Comparison of ENCODE assay signal across 11 cellular contexts in genomic region chr1:43867946-43868740, GRCh38.
DNase-seq lines count a peak whose midpoint lies in the region; FAIRE-seq and TF ChIP-seq lines count a peak whose summit lies in the region.
"Had no signal": no experiment of that assay in that cellular context is flagged by ENCODE, and none has a peak within 500 bp of the region (broad histone marks: within the 10 kb centered on the region; RNA-seq: fewer than 3 reads in every experiment).

No MANE protein-coding gene starts in this region.

- H3K4me3 Mint-ChIP-seq in HFFc6, result no peak overlapping the region
- H3K4me3 Mint-ChIP-seq in activated CD4-positive, alpha-beta memory T cell treated with anti-CD3 and anti-CD28 coated beads for 36 hours, result no peak overlapping the region
- H3K4me3 Mint-ChIP-seq: dendritic cell treated with granulocyte-macrophage colony-stimulating factor and Interleukin-4, amounts not matched to agents 40 ng/mL and 50 ng/mL, for 4 days had no signal

- no peaks in the 10 kb centered on the region for H3K9me3 Mint-ChIP-seq in HFFc6
- no peaks in the 10 kb centered on the region for H3K9me3 Mint-ChIP-seq in activated CD4-positive, alpha-beta memory T cell treated with anti-CD3 and anti-CD28 coated beads for 36 hours
- H3K9me3 Mint-ChIP-seq: dendritic cell treated with granulocyte-macrophage colony-stimulating factor and Interleukin-4, amounts not matched to agents 40 ng/mL and 50 ng/mL, for 4 days had no signal

- H4K20me1 ChIP-seq in SK-N-SH (ENCODE audit: insufficient read depth), result peaks cover 7% of the 10 kb centered on the region; the same call in 1 of the 2 replicates

- no peak overlapping the region for H3K4me2 ChIP-seq in SK-N-SH

- H3K27me3 ChIP-seq in SK-N-SH (ENCODE audit: insufficient read depth), result no peaks in the 10 kb centered on the region
- H3K27me3 ChIP-seq in skeletal muscle tissue (ENCODE audit: control insufficient read depth in 3 of 3, insufficient read depth in 3 of 3, low read length in 3 of 3), result no peaks in the 10 kb centered on the region

- H3K36me3 ChIP-seq in SK-N-SH (replicated peaks in 1 of 2; ENCODE audit: control insufficient read depth in 1 of 2, insufficient read depth in 2 of 2, low read length in 1 of 2) (no peaks in the 10 kb centered on the region), skeletal muscle tissue (ENCODE audit: control insufficient read depth in 3 of 3, insufficient read depth in 3 of 3, low read length in 3 of 3) (peaks cover 0 to 2% (median 0%) of the 10 kb centered on the region in 3 donors)

- no peak overlapping the region for H3K9ac ChIP-seq in SK-N-SH
- peak overlapping the region in 1 of 3 donors; percentile 39 for H3K9ac ChIP-seq in skeletal muscle tissue (ENCODE audit: low read depth in 1 of 3, low read length in 3 of 3)
- H3K9ac ChIP-seq: parathyroid adenoma had no signal

- 33% methylated on average over 1 of the region's 2 CpGs for WGBS in SK-N-SH (ENCODE audit: low lambda C conversion rate)

- H3K27ac ChIP-seq in SK-N-SH (ENCODE audit: low read depth in 2 of 2, low read length in 1 of 2) (peak overlapping the region; percentile 14 to 31; a peak in 1 of 4 replicates), skeletal muscle tissue (ENCODE audit: low read depth, low read length) (peak overlapping the region; percentile 83)
- H3K27ac ChIP-seq: parathyroid adenoma had no signal

- no peak for TF ChIP-seq EP300 in SK-N-SH (IDR thresholded peaks at IDR 0.05; ENCODE audit: borderline replicate concordance in 1 of 2, low read depth in 1 of 2, low read length in 1 of 2)

- H3K27ac Mint-ChIP-seq in HFFc6, result no peak overlapping the region
- H3K27ac Mint-ChIP-seq in activated CD4-positive, alpha-beta memory T cell treated with anti-CD3 and anti-CD28 coated beads for 36 hours, result no peak overlapping the region
- H3K27ac Mint-ChIP-seq: dendritic cell treated with granulocyte-macrophage colony-stimulating factor and Interleukin-4, amounts not matched to agents 40 ng/mL and 50 ng/mL, for 4 days had no signal

- H3K9me3 ChIP-seq in SK-N-SH (no peaks in the 10 kb centered on the region), skeletal muscle tissue (ENCODE audit: control insufficient read depth in 3 of 3, low read length in 3 of 3) (no peaks in the 10 kb centered on the region)

- H3K36me3 Mint-ChIP-seq in HFFc6 (ENCODE audit: low read depth), result peaks cover 4% of the 10 kb centered on the region; the same call in 1 of the 2 replicates
- H3K36me3 Mint-ChIP-seq in activated CD4-positive, alpha-beta memory T cell treated with anti-CD3 and anti-CD28 coated beads for 36 hours, result no peaks in the 10 kb centered on the region

- in situ Hi-C loops in ACHN (cut with HindIII; ENCODE audit: low pct_ligation_motif_present, low pct_unique_long_range_greater_than_20kb, low sequenced_read_pairs), result no loop called here

- no peak for TF ChIP-seq RAD21 in SK-N-SH (IDR thresholded peaks at IDR 0.05; ENCODE audit: low read length)

- POLR2A ChIA-PET in SK-N-SH (lab: Yijun Ruan, JAX), result no interaction called here
- POLR2A ChIA-PET in activated CD4-positive, alpha-beta memory T cell treated with anti-CD3 and anti-CD28 coated beads for 36 hours (lab: Charles Lee), result no interaction called here

- H3K27me3 Mint-ChIP-seq in HFFc6 (ENCODE audit: insufficient read depth), result no peaks in the 10 kb centered on the region; the same call in 1 of the 2 replicates
- no peaks in the 10 kb centered on the region for H3K27me3 Mint-ChIP-seq in activated CD4-positive, alpha-beta memory T cell treated with anti-CD3 and anti-CD28 coated beads for 36 hours

- H3K79me2 ChIP-seq in SK-N-SH (ENCODE audit: insufficient read depth), result no peaks in the 10 kb centered on the region
- H3K79me2 ChIP-seq: parathyroid adenoma had no signal

- peaks cover 3 to 16% of the 10 kb centered on the region in 2 experiments; a peak in 2 of 4 replicates for H3K4me1 ChIP-seq in SK-N-SH (ENCODE audit: control insufficient read depth in 1 of 2, insufficient read depth in 2 of 2, low read depth in 1 of 2, low read length in 1 of 2)
- peaks cover 31 to 69% (median 69%) of the 10 kb centered on the region in 3 donors for H3K4me1 ChIP-seq in skeletal muscle tissue (ENCODE audit: control insufficient read depth in 3 of 3, insufficient read depth in 3 of 3, low read length in 3 of 3)
- H3K4me1 ChIP-seq: parathyroid adenoma had no signal

- H3K4me1 Mint-ChIP-seq in HFFc6 (ENCODE audit: low read depth), result peaks cover 21% of the 10 kb centered on the region
- peaks cover 26% of the 10 kb centered on the region for H3K4me1 Mint-ChIP-seq in activated CD4-positive, alpha-beta memory T cell treated with anti-CD3 and anti-CD28 coated beads for 36 hours (ENCODE audit: low read depth)

- DNase-seq in HFFc6 (peak; percentile 25), SK-N-SH (no peak), fibroblast of the conjunctiva (ENCODE audit: low read depth) (peak; percentile 34), ACHN (no peak), NCI-H1436 treated with DMSO at 0.1 percent for 48 hours (lab: John Stamatoyannopoulos, UW) (no peak), HTR-8/SVneo (ENCODE audit: insufficient read length, low spot score) (no peak)
- DNase-seq in activated CD4-positive, alpha-beta memory T cell treated with anti-CD3 and anti-CD28 coated beads for 36 hours, result no peak
- DNase-seq: NCI-H2081 treated with DMSO at 0.1 percent for 48 hours had no signal

- TF ChIP-seq CTCF in HFFc6 (IDR thresholded peaks at IDR 0.05) (no peak), SK-N-SH (IDR thresholded peaks at IDR 0.05) (no peak)

- no peak overlapping the region for H3K4me3 ChIP-seq in SK-N-SH (ENCODE audit: low read depth in 2 of 2, low read length in 1 of 2)
- H3K4me3 ChIP-seq in skeletal muscle tissue (ENCODE audit: low read length in 3 of 3), result no peak overlapping the region

- no peaks in the 10 kb centered on the region for H3F3A ChIP-seq in SK-N-SH (replicated peaks; ENCODE audit: insufficient read depth)

- no peak for FAIRE-seq in HTR-8/SVneo (lab: Jason Lieb, UNC)

- intact Hi-C loops in activated CD4-positive, alpha-beta memory T cell treated with anti-CD3 and anti-CD28 coated beads for 36 hours (cut with micrococcal nuclease), result no loop called here

- CTCF ChIA-PET in SK-N-SH (lab: Yijun Ruan, JAX), result interaction anchor here (0.6 to 2.0 kb wide), 4 partner anchors 22 to 572 kb away, joined by 3 to 6 read pairs (median 3); no protein-coding TSS in a partner anchor
- CTCF ChIA-PET in activated CD4-positive, alpha-beta memory T cell treated with anti-CD3 and anti-CD28 coated beads for 36 hours (lab: Charles Lee), result interaction anchor here (1.8 to 1.9 kb wide), 2 partner anchors 67 to 104 kb away, joined by 7 to 9 read pairs; no protein-coding TSS in a partner anchor

- no peak overlapping the region for H2AFZ ChIP-seq in SK-N-SH (ENCODE audit: low read depth)
- H2AFZ ChIP-seq: parathyroid adenoma had no signal

- H3K9me2 ChIP-seq in SK-N-SH, result no peaks in the 10 kb centered on the region

TF ChIP-seq in SK-N-SH, 30 proteins besides CTCF, POLR2A, EP300 and RAD21:
- TF ChIP-seq GABPA (IDR thresholded peaks at IDR 0.05; ENCODE audit: low read depth), result no peak
- TF ChIP-seq EZH2phosphoT487 (IDR thresholded peaks at IDR 0.05; ENCODE audit: borderline replicate concordance, low read depth), result no peak

Comparison
In these comparisons a context has a peak if more than half of its experiments do, and no peak if none do; other contexts are left out.
1. DNase-seq: peak in HFFc6 (single experiment) and fibroblast of the conjunctiva (single experiment); none in SK-N-SH (single experiment), ACHN (single experiment), NCI-H1436 treated with DMSO at 0.1 percent for 48 hours (single experiment), activated CD4-positive, alpha-beta memory T cell treated with anti-CD3 and anti-CD28 coated beads for 36 hours (single experiment) and HTR-8/SVneo (single experiment).